Comparison of ENCODE assay signal across 25 cellular contexts in the genomic region with DNA sequence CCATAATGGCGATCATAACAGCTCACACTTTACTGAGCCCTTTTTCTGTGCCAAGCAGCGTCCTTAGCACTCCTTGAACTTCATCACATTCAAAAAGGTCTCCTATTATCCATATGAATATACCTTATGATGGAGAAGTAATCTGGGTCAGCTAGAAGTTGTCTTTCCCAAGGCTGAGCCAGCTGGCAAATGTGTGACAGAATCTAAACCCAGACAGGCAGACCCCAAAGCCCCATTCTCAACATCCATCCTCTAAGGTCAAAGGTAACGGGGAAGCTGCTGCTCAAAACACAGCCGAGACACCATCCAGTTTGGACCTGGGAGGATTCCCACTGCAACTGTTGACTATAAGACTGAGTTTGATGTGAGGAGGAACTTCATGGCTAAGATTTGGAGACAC.
DNase-seq lines count a peak whose midpoint lies in the region; ATAC-seq and TF ChIP-seq lines count a peak whose summit lies in the region.
"Had no signal": no experiment of that assay in that cellular context is flagged by ENCODE, and none has a peak within 500 bp of the region (broad histone marks: within the 10 kb centered on the region; RNA-seq: fewer than 3 reads in every experiment).

No MANE protein-coding gene starts in this region.

- H3K9me3 ChIP-seq in right cardiac atrium (ENCODE audit: control insufficient read depth, low read length) (no peaks in the 10 kb centered on the region), suprapubic skin (no peaks in the 10 kb centered on the region)
- H3K9me3 ChIP-seq: adrenal gland, body of pancreas had no signal

- TF ChIP-seq EP300 in suprapubic skin (IDR thresholded peaks at IDR 0.05) = no peak

- H3K4me1 Mint-ChIP-seq in osteocyte (ENCODE audit: unreplicated experiment) = no peaks in the 10 kb centered on the region
- H3K4me1 Mint-ChIP-seq in activated T-cell treated with anti-CD3 and anti-CD28 coated beads, Interleukin-2, amount 50 U/mL, for 24 hours (ENCODE audit: low read depth) = no peaks in the 10 kb centered on the region
- H3K4me1 Mint-ChIP-seq: naive thymus-derived CD8-positive, alpha-beta T cell had no signal

- H3K27me3 Mint-ChIP-seq in osteocyte (ENCODE audit: unreplicated experiment) = no peaks in the 10 kb centered on the region
- peaks cover 9% of the 10 kb centered on the region for H3K27me3 Mint-ChIP-seq in activated T-cell treated with anti-CD3 and anti-CD28 coated beads, Interleukin-2, amount 50 U/mL, for 24 hours

- H3K27me3 ChIP-seq in right cardiac atrium (ENCODE audit: control insufficient read depth, insufficient read depth) = no peaks in the 10 kb centered on the region
- no peaks in the 10 kb centered on the region for H3K27me3 ChIP-seq in suprapubic skin
- H3K27me3 ChIP-seq: adrenal gland, body of pancreas had no signal

- peaks cover 14% of the 10 kb centered on the region for H3K9me3 Mint-ChIP-seq in osteocyte (ENCODE audit: unreplicated experiment)
- no peaks in the 10 kb centered on the region for H3K9me3 Mint-ChIP-seq in activated T-cell treated with anti-CD3 and anti-CD28 coated beads, Interleukin-2, amount 50 U/mL, for 24 hours
- H3K9me3 Mint-ChIP-seq: activated CD8-positive, alpha-beta T cell treated with anti-CD3 and anti-CD28 coated beads for 36 hours; activated naive CD4-positive, alpha-beta T cell treated with anti-CD3 and anti-CD28 coated beads for 36 hours; CD4-positive, alpha-beta T cell; naive thymus-derived CD8-positive, alpha-beta T cell; type B pancreatic cell had no signal

- TF ChIP-seq POLR2A in suprapubic skin (IDR thresholded peaks at IDR 0.05) = no peak

- TF ChIP-seq CTCF in osteocyte (IDR thresholded peaks at IDR 0.05) (no peak), suprapubic skin (IDR thresholded peaks at IDR 0.05) (no peak)

- peak overlapping the region; percentile 71 for H3K27ac ChIP-seq in right cardiac atrium (ENCODE audit: low read length)
- H3K27ac ChIP-seq in suprapubic skin = peak overlapping the region; percentile 63

- WGBS in right cardiac atrium = 65% methylated on average over 4 of the region's 4 CpGs
- 91% methylated on average over 4 of the region's 4 CpGs for whole genome bisulfite sequencing in suprapubic skin

- no peak overlapping the region for H3K4me3 ChIP-seq in right cardiac atrium (ENCODE audit: low read length)
- no peak overlapping the region for H3K4me3 ChIP-seq in suprapubic skin
- H3K4me3 ChIP-seq: adrenal gland, body of pancreas had no signal

- H3K36me3 Mint-ChIP-seq in osteocyte (ENCODE audit: unreplicated experiment) = no peaks in the 10 kb centered on the region
- no peaks in the 10 kb centered on the region for H3K36me3 Mint-ChIP-seq in activated T-cell treated with anti-CD3 and anti-CD28 coated beads, Interleukin-2, amount 50 U/mL, for 24 hours (ENCODE audit: low read depth)
- H3K36me3 Mint-ChIP-seq: naive thymus-derived CD8-positive, alpha-beta T cell; type B pancreatic cell had no signal

- H3K36me3 ChIP-seq in suprapubic skin = no peaks in the 10 kb centered on the region
- H3K36me3 ChIP-seq: adrenal gland had no signal

- H3K4me3 Mint-ChIP-seq in osteocyte (ENCODE audit: unreplicated experiment) = no peak overlapping the region
- no peak overlapping the region for H3K4me3 Mint-ChIP-seq in activated T-cell treated with anti-CD3 and anti-CD28 coated beads, Interleukin-2, amount 50 U/mL, for 24 hours
- H3K4me3 Mint-ChIP-seq: activated CD8-positive, alpha-beta T cell treated with anti-CD3 and anti-CD28 coated beads for 36 hours; activated naive CD4-positive, alpha-beta T cell treated with anti-CD3 and anti-CD28 coated beads for 36 hours; CD4-positive, alpha-beta T cell; naive thymus-derived CD8-positive, alpha-beta T cell; type B pancreatic cell had no signal

- peak in 1 of 2 donors; percentile 1 for ATAC-seq in right cardiac atrium
- ATAC-seq in Right ventricle myocardium inferior = no peak
- ATAC-seq in HG02970 (IDR thresholded peaks at IDR 0.05; ENCODE audit: low FRiP score, unreplicated experiment) = no peak
- ATAC-seq: activated CD8-positive, alpha-beta T cell treated with anti-CD3 and anti-CD28 coated beads for 36 hours; naive thymus-derived CD8-positive, alpha-beta T cell; Panc1 had no signal

- no peak overlapping the region for H3K27ac Mint-ChIP-seq in osteocyte (ENCODE audit: unreplicated experiment)
- no peak overlapping the region for H3K27ac Mint-ChIP-seq in activated T-cell treated with anti-CD3 and anti-CD28 coated beads, Interleukin-2, amount 50 U/mL, for 24 hours
- H3K27ac Mint-ChIP-seq: activated CD8-positive, alpha-beta T cell treated with anti-CD3 and anti-CD28 coated beads for 36 hours; activated naive CD4-positive, alpha-beta T cell treated with anti-CD3 and anti-CD28 coated beads for 36 hours; CD4-positive, alpha-beta T cell; type B pancreatic cell had no signal

- DNase-seq in right cardiac atrium (no peak), Right ventricle myocardium inferior (ENCODE audit: missing footprints) (no peak), osteocyte (ENCODE audit: extremely low spot score, unreplicated experiment) (peak; percentile 40), suprapubic skin (ENCODE audit: low spot score in 2 of 2) (no peak), NAMALWA (ENCODE audit: low spot score) (no peak), cerebellar cortex (ENCODE audit: low spot score) (no peak)
- no peak for DNase-seq in activated T-cell treated with anti-CD3 and anti-CD28 coated beads, Interleukin-2, amount 50 U/mL, for 24 hours
- DNase-seq: activated CD8-positive, alpha-beta memory T cell treated with anti-CD3 and anti-CD28 coated beads, Interleukin-2, amount 50 U/mL, for 48 hours; activated CD8-positive, alpha-beta T cell treated with anti-CD3 and anti-CD28 coated beads for 36 hours; activated naive CD4-positive, alpha-beta T cell treated with anti-CD3 and anti-CD28 coated beads for 36 hours; CD4-positive, alpha-beta T cell; DND-41; GF-D8; glutamatergic neuron; naive thymus-derived CD8-positive, alpha-beta T cell; NCI-H1092; NCI-H1694; SHP77 treated with DMSO at 0.1 percent for 48 hours; stimulated activated CD4-positive, alpha-beta T cell treated with anti-CD3 and anti-CD28 coated beads, Interleukin-1b, Interleukin-23, amount 100 ng/mL, for 48 hours; stimulated activated naive CD4-positive, alpha-beta T cell treated with Interleukin-2 at 50 U/mL for 16 hours had no signal

- intact Hi-C loops in right cardiac atrium (cut with DNase I) = no loop called here
- intact Hi-C loops in Right ventricle myocardium inferior (cut with DNase I) = no loop called here

- H3K4me1 ChIP-seq in right cardiac atrium (ENCODE audit: control insufficient read depth, insufficient read depth, low read length) = peaks cover 3% of the 10 kb centered on the region
- H3K4me1 ChIP-seq in suprapubic skin = peaks cover 23% of the 10 kb centered on the region
- H3K4me1 ChIP-seq: body of pancreas had no signal
